1 cellular context compared by ENCODE assay signal in the genomic region with DNA sequence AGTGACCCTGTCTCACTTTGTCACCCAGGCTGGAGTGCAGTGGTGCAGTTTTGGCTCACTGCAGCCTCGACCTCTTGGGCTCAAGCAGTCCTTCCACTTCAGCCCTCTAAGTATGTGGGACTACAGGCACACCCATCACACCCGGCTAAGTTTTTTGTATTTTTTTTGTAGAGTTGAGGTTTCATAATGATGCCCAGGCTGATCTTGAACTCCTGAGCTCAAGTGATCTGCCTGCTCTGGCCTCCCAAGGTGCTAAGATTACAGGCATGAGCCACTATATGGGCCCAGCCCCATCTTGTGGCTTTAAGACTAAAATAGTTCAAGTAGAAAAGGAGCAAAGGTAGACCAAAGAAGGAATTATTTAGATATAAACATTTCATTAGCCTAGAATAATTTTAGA.
TF ChIP-seq lines count a peak whose summit lies in the region.

No MANE protein-coding gene starts in this region.

TF ChIP-seq in H1, 55 proteins besides CTCF, POLR2A, EP300 and RAD21:
- TF ChIP-seq BCL11A (IDR thresholded peaks at IDR 0.05; ENCODE audit: low read depth in 2 of 2, low read length in 2 of 2) (no peak), SIRT6 (IDR thresholded peaks at IDR 0.05; ENCODE audit: low read length) (no peak), SAP30 (IDR thresholded peaks at IDR 0.05; ENCODE audit: insufficient read depth, insufficient replicate concordance, low read length) (no peak), ZNF274 (IDR thresholded peaks at IDR 0.05; ENCODE audit: borderline replicate concordance, extremely low read depth, low read length) (no peak), MAFK (IDR thresholded peaks at IDR 0.05; ENCODE audit: low read depth, low read length) (no peak), CHD2 (IDR thresholded peaks at IDR 0.05; ENCODE audit: low read length) (no peak), KDM5A (IDR thresholded peaks at IDR 0.05; ENCODE audit: low read length) (no peak), TBP (IDR thresholded peaks at IDR 0.05; ENCODE audit: low read depth, low read length) (no peak), EZH2 (IDR thresholded peaks at IDR 0.05; ENCODE audit: low read depth, low read length, severe bottlenecking) (no peak), CTBP2 (IDR thresholded peaks at IDR 0.05; ENCODE audit: borderline replicate concordance, insufficient read depth, insufficient read length, low read length) (no peak), SIX5 (IDR thresholded peaks at IDR 0.05; ENCODE audit: low read depth, low read length) (no peak), SP1 (IDR thresholded peaks at IDR 0.05; ENCODE audit: low read depth, low read length) (no peak), GABPA (IDR thresholded peaks at IDR 0.05; ENCODE audit: borderline replicate concordance, insufficient read depth, low read length) (no peak), CEBPB (IDR thresholded peaks at IDR 0.05; ENCODE audit: low read depth, low read length) (no peak)
- TF ChIP-seq, protein P1, sequence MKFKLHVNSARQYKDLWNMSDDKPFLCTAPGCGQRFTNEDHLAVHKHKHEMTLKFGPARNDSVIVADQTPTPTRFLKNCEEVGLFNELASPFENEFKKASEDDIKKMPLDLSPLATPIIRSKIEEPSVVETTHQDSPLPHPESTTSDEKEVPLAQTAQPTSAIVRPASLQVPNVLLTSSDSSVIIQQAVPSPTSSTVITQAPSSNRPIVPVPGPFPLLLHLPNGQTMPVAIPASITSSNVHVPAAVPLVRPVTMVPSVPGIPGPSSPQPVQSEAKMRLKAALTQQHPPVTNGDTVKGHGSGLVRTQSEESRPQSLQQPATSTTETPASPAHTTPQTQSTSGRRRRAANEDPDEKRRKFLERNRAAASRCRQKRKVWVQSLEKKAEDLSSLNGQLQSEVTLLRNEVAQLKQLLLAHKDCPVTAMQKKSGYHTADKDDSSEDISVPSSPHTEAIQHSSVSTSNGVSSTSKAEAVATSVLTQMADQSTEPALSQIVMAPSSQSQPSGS (IDR thresholded peaks at IDR 0.05; ENCODE audit: low read length) = no peak
- TF ChIP-seq, protein P2, sequence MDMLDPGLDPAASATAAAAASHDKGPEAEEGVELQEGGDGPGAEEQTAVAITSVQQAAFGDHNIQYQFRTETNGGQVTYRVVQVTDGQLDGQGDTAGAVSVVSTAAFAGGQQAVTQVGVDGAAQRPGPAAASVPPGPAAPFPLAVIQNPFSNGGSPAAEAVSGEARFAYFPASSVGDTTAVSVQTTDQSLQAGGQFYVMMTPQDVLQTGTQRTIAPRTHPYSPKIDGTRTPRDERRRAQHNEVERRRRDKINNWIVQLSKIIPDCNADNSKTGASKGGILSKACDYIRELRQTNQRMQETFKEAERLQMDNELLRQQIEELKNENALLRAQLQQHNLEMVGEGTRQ (IDR thresholded peaks at IDR 0.05; ENCODE audit: low read length) = no peak
